8 cellular contexts compared by ENCODE assay signal in genomic region chr11:63212742-63213141, GRCh38. TPM values are rescaled to one million over a fixed set of nuclear protein-coding genes. Genes with fewer than 3 reads are reported as not detected.
DNase-seq lines count a peak whose midpoint lies in the region; ATAC-seq and TF ChIP-seq lines count a peak whose summit lies in the region.

No MANE protein-coding gene starts in this region.

- WGBS in gastroesophageal sphincter (ENCODE audit: low coverage in 1 of 2), 2 donors = 0% methylated on average over 1 to 2 of the region's 2 CpGs

- ATAC-seq in gastroesophageal sphincter = no peak
- no peak for ATAC-seq in GM21737 (IDR thresholded peaks at IDR 0.05; ENCODE audit: unreplicated experiment)
- no peak for ATAC-seq in HG03432 (IDR thresholded peaks at IDR 0.05; ENCODE audit: unreplicated experiment)

- no peaks in the 10 kb centered on the region for H3K9me3 ChIP-seq in BE2C
- no peaks in the 10 kb centered on the region for H3K9me3 ChIP-seq in gastroesophageal sphincter

- H3K4me3 ChIP-seq in BE2C (ENCODE audit: low read depth, low read length) = no peak overlapping the region
- no peak overlapping the region for H3K4me3 ChIP-seq in gastroesophageal sphincter

- H3K27me3 ChIP-seq in BE2C = no peaks in the 10 kb centered on the region
- H3K27me3 ChIP-seq in gastroesophageal sphincter = peaks cover 14% of the 10 kb centered on the region

- peak; percentile 44 for TF ChIP-seq CTCF in BE2C (IDR thresholded peaks at IDR 0.05; ENCODE audit: low read depth, low read length)
- peak; percentile 44; the same call in 1 of the 2 replicates for TF ChIP-seq CTCF in GM12874 (IDR thresholded peaks at IDR 0.05; ENCODE audit: insufficient read depth, low read depth, low read length)
- TF ChIP-seq CTCF in gastroesophageal sphincter (IDR thresholded peaks at IDR 0.05) = peak in 3 of 4 experiments; percentile 5 to 33 (median 25)

- H3K27ac ChIP-seq in gastroesophageal sphincter = no peak overlapping the region

- no peak for TF ChIP-seq EP300 in gastroesophageal sphincter (IDR thresholded peaks at IDR 0.05)

- TF ChIP-seq POLR2A in gastroesophageal sphincter (IDR thresholded peaks at IDR 0.05) = no peak

- H3K4me1 ChIP-seq in BE2C (no peaks in the 10 kb centered on the region), gastroesophageal sphincter (no peaks in the 10 kb centered on the region)

- DNase-seq in BE2C (peak; percentile 6), SK-N-DZ (ENCODE audit: low spot score) (peak; percentile 32), cortex of kidney (lab: John Stamatoyannopoulos, UW) (no peak), GM19240 (ENCODE audit: insufficient read length, low spot score) (no peak)

- H3K36me3 ChIP-seq in BE2C (no peaks in the 10 kb centered on the region), gastroesophageal sphincter (no peaks in the 10 kb centered on the region)

RNA-seq across cellular contexts. Expression of gene SLC22A25, which starts 30.7 kb away (rescaled TPM):
- polyA plus RNA-seq in BE2C (2012; ENCODE audit: insufficient read depth, insufficient read length, low read depth) = not detected
- not detected in 2 replicates for polyA plus RNA-seq in SK-N-DZ (2014; cell fraction: cytosol; rRNA removed)
- polyA plus RNA-seq in SK-N-DZ (2014; cell fraction: nucleus; rRNA removed) = not detected in 2 replicates
- total RNA-seq in gastroesophageal sphincter = not detected

Comparison
In these comparisons a context has a peak if more than half of its experiments do, and no peak if none do; other contexts are left out.
1. DNase-seq: peak in BE2C (single experiment) and SK-N-DZ (single experiment); none in cortex of kidney (single experiment) and GM19240 (single experiment).
2. Peak in every context shown above with its lines, with median percentiles within 50 percentile points of each other: CTCF ChIP-seq.